ENCODE assay signal across 16 cellular contexts in the genomic region with DNA sequence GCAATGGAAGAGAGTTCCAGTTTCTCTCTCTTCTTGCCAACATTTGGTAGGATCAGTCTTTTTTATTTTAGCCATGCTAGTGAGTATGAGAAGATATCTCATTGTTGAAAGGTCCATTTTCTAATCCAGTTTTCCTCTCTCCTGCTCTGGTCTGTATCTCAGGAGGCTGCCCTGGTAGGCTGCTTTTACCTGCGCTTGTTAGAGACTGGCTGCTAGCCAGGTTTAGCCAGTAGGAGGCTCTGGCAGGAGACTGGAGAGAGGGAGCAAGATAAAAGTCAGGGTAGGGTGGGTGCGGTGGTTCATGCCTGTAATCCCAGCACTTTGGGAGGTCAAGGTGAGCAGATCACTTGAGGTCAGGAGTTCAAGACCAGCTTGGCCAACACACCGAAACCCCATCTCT.
DNase-seq lines count a peak whose midpoint lies in the region; ATAC-seq and TF ChIP-seq lines count a peak whose summit lies in the region.
"Had no signal": no experiment of that assay in that cellular context is flagged by ENCODE, and none has a peak within 500 bp of the region (broad histone marks: within the 10 kb centered on the region; RNA-seq: fewer than 3 reads in every experiment).

No MANE protein-coding gene starts in this region.

- peaks cover 16% of the 10 kb centered on the region for H3K27me3 Mint-ChIP-seq in neural progenitor cell (ENCODE audit: insufficient read depth, low read depth)

- H3K9me3 Mint-ChIP-seq in neural progenitor cell, result no peaks in the 10 kb centered on the region

- peaks cover 2% of the 10 kb centered on the region for H3K27me3 ChIP-seq in brain microvascular endothelial cell (replicated peaks)
- peaks cover 31% of the 10 kb centered on the region for H3K27me3 ChIP-seq in neural progenitor cell
- H3K27me3 ChIP-seq in sigmoid colon, result peaks cover 0 to 2% (median 0%) of the 10 kb centered on the region in 3 donors

- H3K4me1 ChIP-seq in neural progenitor cell (peaks cover 9% of the 10 kb centered on the region), sigmoid colon (no peaks in the 10 kb centered on the region)

- WGBS in sigmoid colon, 2 donors, result 45 to 71% methylated on average over 3 of the region's 3 CpGs

- intact Hi-C loops in sigmoid colon (cut with DNase I), result no loop called here

- no peaks in the 10 kb centered on the region for H3K79me2 ChIP-seq in neural progenitor cell (ENCODE audit: low read depth)

- DNase-seq in NCI-H2196 (lab: John Stamatoyannopoulos, UW; ENCODE audit: unreplicated experiment), result peak; percentile 18
- DNase-seq in NCI-H2196 treated with DMSO at 0.1 percent for 48 hours (lab: John Stamatoyannopoulos, UW; ENCODE audit: unreplicated experiment), result no peak
- peak; percentile 0 for DNase-seq in HCEC 1CT
- DNase-seq in brain microvascular endothelial cell, result no peak
- peak; percentile 33 for DNase-seq in neural progenitor cell (ENCODE audit: low spot score)
- DNase-seq in sigmoid colon, result no peak
- no peak for DNase-seq in NK-92 (lab: John Stamatoyannopoulos, UW; ENCODE audit: unreplicated experiment)
- DNase-seq: COR-L47, DMS53, Kasumi-1, NCI-H1436, NCI-H2081 treated with DMSO at 0.1 percent for 48 hours, NCI-H345, NCI-H82 had no signal

- no peak for ATAC-seq in HG03439 (IDR thresholded peaks at IDR 0.05; ENCODE audit: unreplicated experiment)

- peaks cover 23% of the 10 kb centered on the region for H3K4me1 Mint-ChIP-seq in neural progenitor cell
- H3K4me1 Mint-ChIP-seq: CD14-positive monocyte had no signal

- no peak for TF ChIP-seq POLR2A in sigmoid colon (IDR thresholded peaks at IDR 0.05)

- H3K27ac ChIP-seq in brain microvascular endothelial cell (no peak overlapping the region), neural progenitor cell (no peak overlapping the region), sigmoid colon (no peak overlapping the region)

- peaks cover 3% of the 10 kb centered on the region for H3F3A ChIP-seq in neural progenitor cell (ENCODE audit: low read depth)

- H3K4me3 Mint-ChIP-seq in neural progenitor cell, result no peak overlapping the region
- H3K4me3 Mint-ChIP-seq: CD14-positive monocyte had no signal

- no peaks in the 10 kb centered on the region for H4K20me1 ChIP-seq in neural progenitor cell (ENCODE audit: low read depth)

- H3K27ac Mint-ChIP-seq in neural progenitor cell, result no peak overlapping the region

- TF ChIP-seq CTCF in brain microvascular endothelial cell (IDR thresholded peaks at IDR 0.05; ENCODE audit: low read depth, low read length, missing control alignments) (peak; percentile 8), neural progenitor cell (IDR thresholded peaks at IDR 0.05) (peak; percentile 33), sigmoid colon (IDR thresholded peaks at IDR 0.05) (no peak)

- H3K4me3 ChIP-seq in brain microvascular endothelial cell (ENCODE audit: low read depth, low read length) (no peak overlapping the region), neural progenitor cell (no peak overlapping the region), sigmoid colon (no peak overlapping the region)

- H3K36me3 ChIP-seq in brain microvascular endothelial cell (replicated peaks) (no peaks in the 10 kb centered on the region), neural progenitor cell (no peaks in the 10 kb centered on the region), sigmoid colon (no peaks in the 10 kb centered on the region)

- H3K4me2 ChIP-seq in neural progenitor cell, result no peak overlapping the region

- in situ Hi-C loops in brain microvascular endothelial cell (cut with HindIII; ENCODE audit: low pct_ligation_motif_present, low sequenced_read_pairs), result no loop called here

- no peak overlapping the region for H3K9ac ChIP-seq in neural progenitor cell

- H3K36me3 Mint-ChIP-seq in neural progenitor cell, result no peaks in the 10 kb centered on the region
- H3K36me3 Mint-ChIP-seq: CD14-positive monocyte had no signal

- H2AFZ ChIP-seq in neural progenitor cell (replicated peaks), result no peak overlapping the region

- no peak for TF ChIP-seq EP300 in sigmoid colon (IDR thresholded peaks at IDR 0.05)

- H3K9me3 ChIP-seq in neural progenitor cell (ENCODE audit: low read depth) (no peaks in the 10 kb centered on the region), sigmoid colon (no peaks in the 10 kb centered on the region)

Comparison
In these comparisons a context has a peak if more than half of its experiments do, and no peak if none do; other contexts are left out.
1. DNase-seq: peak in NCI-H2196 (single experiment), HCEC 1CT (single experiment) and neural progenitor cell (single experiment); none in NCI-H2196 treated with DMSO at 0.1 percent for 48 hours (single experiment), brain microvascular endothelial cell (single experiment), sigmoid colon (single experiment) and NK-92 (single experiment).
2. CTCF ChIP-seq: peak in brain microvascular endothelial cell (single experiment) and neural progenitor cell (single experiment); none in sigmoid colon (0 of 4).